10 cellular contexts compared by ENCODE assay signal in genomic region chr9:133589454-133590227, GRCh38. TPM values are rescaled to one million over a fixed set of nuclear protein-coding genes. Genes with fewer than 3 reads are reported as not detected.
DNase-seq lines count a peak whose midpoint lies in the region; ATAC-seq and TF ChIP-seq lines count a peak whose summit lies in the region.
"Had no signal": no experiment of that assay in that cellular context is flagged by ENCODE, and none has a peak within 500 bp of the region (broad histone marks: within the 10 kb centered on the region; RNA-seq: fewer than 3 reads in every experiment).

No MANE protein-coding gene starts in this region.

- peak; percentile 76 for TF ChIP-seq CTCF in DND-41 (IDR thresholded peaks at IDR 0.05; ENCODE audit: borderline replicate concordance, extremely low read depth, low read length, poor library complexity, severe bottlenecking)
- peak; percentile 32 for TF ChIP-seq CTCF in astrocyte of the cerebellum (IDR thresholded peaks at IDR 0.05; ENCODE audit: low read depth, low read length, missing control alignments)
- peak; percentile 53 for TF ChIP-seq CTCF in smooth muscle cell (IDR thresholded peaks at IDR 0.05; ENCODE audit: borderline replicate concordance, insufficient read depth, poor library complexity, severe bottlenecking)
- no peak for TF ChIP-seq CTCF in stomach (IDR thresholded peaks at IDR 0.05)

- H2AFZ ChIP-seq in DND-41 (ENCODE audit: low read depth, low read length) (no peak overlapping the region), smooth muscle cell (ENCODE audit: low read depth) (no peak overlapping the region)

- intact Hi-C loops in stomach (cut with DNase I; ENCODE audit: low total_unique reads) = no loop called here

- no peak for ATAC-seq in DND-41 (ENCODE audit: insufficient read depth, low read depth)
- no peak for ATAC-seq in HG03196 (IDR thresholded peaks at IDR 0.05; ENCODE audit: unreplicated experiment)
- ATAC-seq in HG02840 (IDR thresholded peaks at IDR 0.05; ENCODE audit: low FRiP score, unreplicated experiment) = no peak

- H3K9me3 ChIP-seq in DND-41 (ENCODE audit: insufficient read depth, low read length, severe bottlenecking) (peaks cover 3% of the 10 kb centered on the region), smooth muscle cell (replicated peaks; ENCODE audit: low read depth) (no peaks in the 10 kb centered on the region), stomach (no peaks in the 10 kb centered on the region)

- H3K4me3 ChIP-seq in DND-41 (ENCODE audit: low read depth in 1 of 2, low read length in 2 of 2) (no peak overlapping the region), astrocyte of the cerebellum (ENCODE audit: low read depth, low read length) (no peak overlapping the region), smooth muscle cell (no peak overlapping the region), stomach (no peak overlapping the region)
- H3K4me3 ChIP-seq: lung had no signal

- H3K4me1 ChIP-seq in DND-41 (ENCODE audit: insufficient read depth, low read length) (peaks cover 24% of the 10 kb centered on the region), smooth muscle cell (ENCODE audit: low read depth) (peaks cover 17% of the 10 kb centered on the region), stomach (peaks cover 7 to 17% (median 13%) of the 10 kb centered on the region in 4 donors)

- DNase-seq in DND-41 (peak; percentile 21), SK-MEL-5 (ENCODE audit: low read depth, low spot score) (peak; percentile 10), astrocyte of the cerebellum (ENCODE audit: low read depth) (no peak), smooth muscle cell (lab: John Stamatoyannopoulos, UW; ENCODE audit: unreplicated experiment) (no peak), NCI-H1092 (lab: John Stamatoyannopoulos, UW) (no peak), stomach (no peak)
- DNase-seq: activated B cell treated with CpG ODN at 0.5 μM for 24 hours had no signal

- peaks cover 3% of the 10 kb centered on the region; the same call in 1 of the 2 replicates for H4K20me1 ChIP-seq in DND-41 (ENCODE audit: insufficient read depth, low read length)
- no peaks in the 10 kb centered on the region for H4K20me1 ChIP-seq in smooth muscle cell (ENCODE audit: low read depth)

- H3K36me3 ChIP-seq in DND-41 (ENCODE audit: insufficient read depth, low read length) (no peaks in the 10 kb centered on the region), smooth muscle cell (ENCODE audit: low read depth) (no peaks in the 10 kb centered on the region), stomach (no peaks in the 10 kb centered on the region)

- H3K4me2 ChIP-seq in DND-41 (ENCODE audit: insufficient read depth, low read length) (no peak overlapping the region), smooth muscle cell (no peak overlapping the region)

- WGBS in smooth muscle cell (ENCODE audit: low lambda C conversion rate) = 68% methylated on average over 19 of the region's 19 CpGs
- 39 to 51% (median 49%) methylated on average over 18 to 19 of the region's 19 CpGs for WGBS in stomach, 5 donors

- in situ Hi-C loops in SK-MEL-5 (cut with HindIII; ENCODE audit: low pct_unique_long_range_greater_than_20kb, low sequenced_read_pairs) = no loop called here
- in situ Hi-C loops in astrocyte of the cerebellum (cut with HindIII; ENCODE audit: low sequenced_read_pairs) = no loop called here

- no peak for TF ChIP-seq POLR2A in stomach (IDR thresholded peaks at IDR 0.05)

- H3K79me2 ChIP-seq in DND-41 (ENCODE audit: insufficient read depth, low read length) = no peaks in the 10 kb centered on the region
- no peaks in the 10 kb centered on the region for H3K79me2 ChIP-seq in smooth muscle cell (ENCODE audit: low read depth)

- no peak overlapping the region for H3K27ac ChIP-seq in DND-41 (ENCODE audit: low read length)
- no peak overlapping the region for H3K27ac ChIP-seq in smooth muscle cell (ENCODE audit: low read depth)
- H3K27ac ChIP-seq in stomach = no peak overlapping the region

- no peak for TF ChIP-seq EP300 in stomach (IDR thresholded peaks at IDR 0.05)

- H3K27me3 ChIP-seq in DND-41 (ENCODE audit: insufficient read depth, low read length, poor library complexity) (no peaks in the 10 kb centered on the region), smooth muscle cell (ENCODE audit: low read depth) (no peaks in the 10 kb centered on the region), stomach (peaks cover 0 to 79% (median 29%) of the 10 kb centered on the region in 3 donors)

- H3K9ac ChIP-seq in DND-41 (ENCODE audit: low read depth, low read length) (no peak overlapping the region), smooth muscle cell (ENCODE audit: low read depth) (no peak overlapping the region)

- peaks cover 4% of the 10 kb centered on the region for H3F3A ChIP-seq in smooth muscle cell (ENCODE audit: low read depth)

RNA-seq across cellular contexts. Expression of gene FAM163B, which starts 19.5 kb away (rescaled TPM):
- not detected in 2 replicates for total RNA-seq in SK-MEL-5 (2014; rRNA removed; shearing (Covaris generic))
- polyA plus RNA-seq in SK-MEL-5 (2015; cell fraction: cytosol; rRNA removed) = not detected in 2 replicates
- polyA plus RNA-seq in SK-MEL-5 (2015; cell fraction: nucleus; rRNA removed) = not detected in 2 replicates
- 0.49 and 8.0 TPM in 2 replicates for total RNA-seq in smooth muscle cell
- 3.4 and 5.0 TPM in 2 replicates for polyA plus RNA-seq in smooth muscle cell
- not detected for total RNA-seq in stomach
- not detected for polyA plus RNA-seq in stomach
- total RNA-seq: activated B cell treated with CpG ODN at 0.5 μM for 24 hours had no signal

RNA-seq across cellular contexts. Expression of gene DBH, which starts 46.5 kb away (rescaled TPM):
- total RNA-seq in SK-MEL-5 (2014; rRNA removed; shearing (Covaris generic)) = not detected in 2 replicates
- polyA plus RNA-seq in SK-MEL-5 (2015; cell fraction: cytosol; rRNA removed) = not detected in 2 replicates
- not detected in 2 replicates for polyA plus RNA-seq in SK-MEL-5 (2015; cell fraction: nucleus; rRNA removed)
- total RNA-seq in smooth muscle cell (not detected in 2 replicates), stomach (under 1 TPM in 1 of 5 donors, not detected in 4; under 0.01 TPM)
- polyA plus RNA-seq in smooth muscle cell (0.22 and 0.48 TPM in 2 replicates), stomach (under 1 TPM in 1 of 3 donors, not detected in 2; 0.15 TPM)
- total RNA-seq: activated B cell treated with CpG ODN at 0.5 μM for 24 hours had no signal

RNA-seq across cellular contexts. Expression of gene ADAMTSL2, which starts 55.1 kb away (rescaled TPM):
- total RNA-seq in SK-MEL-5 (2014; rRNA removed; shearing (Covaris generic)) = 0.83 and 1.1 TPM in 2 replicates
- polyA plus RNA-seq in SK-MEL-5 (2015; cell fraction: cytosol; rRNA removed) = 1.4 and 2.0 TPM in 2 replicates
- polyA plus RNA-seq in SK-MEL-5 (2015; cell fraction: nucleus; rRNA removed) = 2.5 and 2.9 TPM in 2 replicates
- total RNA-seq in smooth muscle cell (8.1 and 8.9 TPM in 2 replicates), stomach (10 to 100 TPM in 1 of 5 donors, 1 to 10 TPM in 2, not detected in 2; 3.3 to 20.6 (median 3.3) TPM)
- polyA plus RNA-seq in smooth muscle cell (8.9 and 10.5 TPM in 2 replicates), stomach (1 to 10 TPM; 1.3 to 1.9 (median 1.4) TPM)
- total RNA-seq: activated B cell treated with CpG ODN at 0.5 μM for 24 hours had no signal

Comparison
In these comparisons a context has a peak if more than half of its experiments do, and no peak if none do; other contexts are left out.
1. DNase-seq: peak in DND-41 (single experiment) and SK-MEL-5 (single experiment); none in astrocyte of the cerebellum (single experiment), smooth muscle cell (single experiment), NCI-H1092 (single experiment) and stomach (single experiment).
2. CTCF ChIP-seq: peak in DND-41 (single experiment), astrocyte of the cerebellum (single experiment) and smooth muscle cell (single experiment); none in stomach (0 of 7).